8 cellular contexts compared by ENCODE assay signal in the genomic region with DNA sequence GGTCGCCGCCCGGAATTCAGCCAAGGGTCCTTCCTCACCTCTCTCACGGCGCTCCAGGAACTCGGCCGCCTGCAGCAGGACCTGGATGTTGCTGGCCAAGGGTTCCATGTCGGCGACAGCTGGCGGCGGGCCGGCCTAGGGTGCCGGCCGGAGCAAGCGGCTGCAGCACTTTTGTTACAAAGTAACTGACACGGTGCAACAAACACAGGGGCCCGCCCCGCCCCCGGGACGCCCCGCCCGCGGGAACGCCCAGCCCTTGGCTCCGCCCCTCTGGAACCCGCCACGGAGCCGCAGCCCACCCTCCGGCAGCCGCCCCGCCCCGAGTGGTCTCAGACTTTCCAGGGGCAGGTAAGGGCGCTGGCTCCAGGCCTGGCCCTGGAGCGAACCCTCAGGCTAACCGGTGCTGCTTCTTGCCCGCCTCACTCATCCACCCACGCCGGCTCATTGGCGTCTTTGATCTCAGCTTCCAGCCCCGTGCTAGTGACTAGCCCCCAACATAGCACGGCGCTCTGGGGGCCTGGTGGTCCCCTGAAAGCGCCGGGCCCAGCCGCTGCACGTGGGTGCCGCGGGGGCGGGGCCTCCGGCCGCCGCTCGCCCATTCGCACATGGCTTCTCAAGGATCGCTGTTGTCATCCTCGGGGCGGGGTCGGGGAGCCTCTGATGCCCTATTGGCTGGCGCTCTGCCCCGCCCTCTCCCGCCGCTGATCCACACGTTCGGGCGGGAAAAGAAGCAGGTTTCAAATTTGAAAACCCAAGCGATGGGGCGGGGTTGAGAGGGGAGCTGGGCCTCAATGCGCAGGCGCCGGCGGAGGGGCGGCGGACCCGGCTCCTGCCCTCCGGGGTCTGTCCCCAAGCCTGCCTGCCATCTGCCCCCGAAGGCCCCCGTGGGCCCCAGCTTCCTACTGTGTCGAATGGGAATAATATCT. TPM values are rescaled to one million over a fixed set of nuclear protein-coding genes. Genes with fewer than 3 reads are reported as not detected.
DNase-seq lines count a peak whose midpoint lies in the region; ATAC-seq and TF ChIP-seq lines count a peak whose summit lies in the region.

A gene with protein sequence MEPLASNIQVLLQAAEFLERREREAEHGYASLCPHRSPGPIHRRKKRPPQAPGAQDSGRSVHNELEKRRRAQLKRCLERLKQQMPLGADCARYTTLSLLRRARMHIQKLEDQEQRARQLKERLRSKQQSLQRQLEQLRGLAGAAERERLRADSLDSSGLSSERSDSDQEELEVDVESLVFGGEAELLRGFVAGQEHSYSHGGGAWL (minus strand): TSS at position 176 of the 926 bp plus-strand sequence. CDS start 68 bp downstream, at position 108.

- H3K27me3 ChIP-seq in ovary (no peaks in the 10 kb centered on the region), thyroid gland (no peaks in the 10 kb centered on the region)

- peak within 1 kb of the TSS; percentile 88 for H3K4me3 Mint-ChIP-seq in glutamatergic neuron (ENCODE audit: unreplicated experiment)

- H3K27ac ChIP-seq in ovary (no peak within 1 kb of the TSS), thyroid gland (no peak within 1 kb of the TSS)

- H3K4me3 ChIP-seq in GM12864 (ENCODE audit: low read depth, low read length) = peak within 1 kb of the TSS; percentile 77
- H3K4me3 ChIP-seq in ovary = peak within 1 kb of the TSS; percentile 52
- peak within 1 kb of the TSS in 2 of 3 donors; percentile 2 to 40 for H3K4me3 ChIP-seq in thyroid gland (replicated peaks in 1 of 3)

- peaks cover 2% of the 10 kb centered on the region for H3K9me3 Mint-ChIP-seq in glutamatergic neuron (ENCODE audit: unreplicated experiment)

- peaks cover 6% of the 10 kb centered on the region for H3K27me3 Mint-ChIP-seq in glutamatergic neuron (ENCODE audit: unreplicated experiment)

- ATAC-seq in HG02642 (IDR thresholded peaks at IDR 0.05; ENCODE audit: poor library complexity, unreplicated experiment) (peak; percentile 77), SK-N-SH treated with all-trans-retinoic acid at 6 μM for 48 hours (peak; percentile 80)

- peaks cover 3% of the 10 kb centered on the region for H3K4me1 ChIP-seq in ovary (ENCODE audit: insufficient read depth)
- peaks cover 14 to 20% of the 10 kb centered on the region in 2 donors for H3K4me1 ChIP-seq in thyroid gland

- TF ChIP-seq CTCF in GM12864 (IDR thresholded peaks at IDR 0.05; ENCODE audit: low read depth, low read length, missing control alignments) = no peak
- no peak for TF ChIP-seq CTCF in glutamatergic neuron (IDR thresholded peaks at IDR 0.05; ENCODE audit: partially characterized antibody, unreplicated experiment)
- no peak for TF ChIP-seq CTCF in ovary (IDR thresholded peaks at IDR 0.05)
- no peak for TF ChIP-seq CTCF in thyroid gland (IDR thresholded peaks at IDR 0.05)

- H3K9me3 ChIP-seq in ovary = no peaks in the 10 kb centered on the region
- H3K9me3 ChIP-seq in thyroid gland = no peaks in the 10 kb centered on the region

- H3K36me3 ChIP-seq in ovary (no peaks in the 10 kb centered on the region), thyroid gland (peaks cover 2 to 6% of the 10 kb centered on the region in 2 donors)

- peaks cover 7% of the 10 kb centered on the region for H3K4me1 Mint-ChIP-seq in glutamatergic neuron (ENCODE audit: low read depth, unreplicated experiment)

- intact Hi-C loops in ovary (cut with DNase I) (loop anchor here in 3 of 4 donors (10.0 kb wide), 2 partner anchors 143 to 193 kb away; partner anchors contain the start of gene DOK3 (in 1 of the 3)), thyroid gland (cut with DNase I) (loop anchor here (5.0 kb wide), 3 partner anchors 40 to 185 kb away; partner anchors contain the start of gene LMAN2)

- TF ChIP-seq POLR2A in ovary (IDR thresholded peaks at IDR 0.05) (no peak), thyroid gland (IDR thresholded peaks at IDR 0.05) (no peak)

- peak; percentile 83 for DNase-seq in GM12864 (ENCODE audit: low read depth)
- peak; percentile 81 for DNase-seq in NCI-H1105 (lab: John Stamatoyannopoulos, UW)
- peak; percentile 98 for DNase-seq in activated naive CD4-positive, alpha-beta T cell treated with anti-CD3 and anti-CD28 coated beads, Interleukin-2, amount 50 U/mL, for 16 hours
- DNase-seq in glutamatergic neuron = peak; percentile 97
- peak; percentile 95 to 98 (median 97) for DNase-seq in ovary
- peak; percentile 98 to 99 for DNase-seq in thyroid gland

- peaks cover 4% of the 10 kb centered on the region for H3K36me3 Mint-ChIP-seq in glutamatergic neuron (ENCODE audit: unreplicated experiment)

- peak within 1 kb of the TSS; percentile 76 for H3K27ac Mint-ChIP-seq in glutamatergic neuron (ENCODE audit: unreplicated experiment)

- TF ChIP-seq EP300 in ovary (IDR thresholded peaks at IDR 0.05) = no peak

- WGBS in ovary, 3 donors = 1% methylated on average over 71 to 78 of the region's 78 CpGs
- WGBS in thyroid gland, 2 donors = 0 to 2% methylated on average over 21 to 24 of the region's 78 CpGs

TF ChIP-seq in SK-N-SH treated with all-trans-retinoic acid at 6 μM for 48 hours, 23 proteins besides CTCF, POLR2A, EP300 and RAD21 (continues in another document):
- TF ChIP-seq ARNTL (CRISPR knock-in tag; IDR thresholded peaks at IDR 0.05; ENCODE audit: borderline replicate concordance, low read depth) (no peak), ZC3H10 (CRISPR knock-in tag; IDR thresholded peaks at IDR 0.05) (no peak), BACH2 (CRISPR knock-in tag; IDR thresholded peaks at IDR 0.05; ENCODE audit: borderline replicate concordance) (no peak), ZNF70 (CRISPR knock-in tag; IDR thresholded peaks at IDR 0.05) (no peak), GLIS3 (CRISPR knock-in tag; IDR thresholded peaks at IDR 0.05) (no peak), ESRRG (CRISPR knock-in tag; IDR thresholded peaks at IDR 0.05) (no peak), ZNF8 (CRISPR knock-in tag; IDR thresholded peaks at IDR 0.05) (no peak), TSHZ2 (CRISPR knock-in tag; IDR thresholded peaks at IDR 0.05) (no peak), ZFP3 (CRISPR knock-in tag; IDR thresholded peaks at IDR 0.05) (no peak), TOX (CRISPR knock-in tag; IDR thresholded peaks at IDR 0.05; ENCODE audit: borderline replicate concordance) (no peak), ZFP30 (CRISPR knock-in tag; IDR thresholded peaks at IDR 0.05) (no peak), CSDC2 (CRISPR knock-in tag; IDR thresholded peaks at IDR 0.05) (no peak), ISL1 (CRISPR knock-in tag; IDR thresholded peaks at IDR 0.05) (no peak), PPARA (CRISPR knock-in tag; IDR thresholded peaks at IDR 0.05; ENCODE audit: borderline replicate concordance) (no peak)
- TF ChIP-seq, protein P1, sequence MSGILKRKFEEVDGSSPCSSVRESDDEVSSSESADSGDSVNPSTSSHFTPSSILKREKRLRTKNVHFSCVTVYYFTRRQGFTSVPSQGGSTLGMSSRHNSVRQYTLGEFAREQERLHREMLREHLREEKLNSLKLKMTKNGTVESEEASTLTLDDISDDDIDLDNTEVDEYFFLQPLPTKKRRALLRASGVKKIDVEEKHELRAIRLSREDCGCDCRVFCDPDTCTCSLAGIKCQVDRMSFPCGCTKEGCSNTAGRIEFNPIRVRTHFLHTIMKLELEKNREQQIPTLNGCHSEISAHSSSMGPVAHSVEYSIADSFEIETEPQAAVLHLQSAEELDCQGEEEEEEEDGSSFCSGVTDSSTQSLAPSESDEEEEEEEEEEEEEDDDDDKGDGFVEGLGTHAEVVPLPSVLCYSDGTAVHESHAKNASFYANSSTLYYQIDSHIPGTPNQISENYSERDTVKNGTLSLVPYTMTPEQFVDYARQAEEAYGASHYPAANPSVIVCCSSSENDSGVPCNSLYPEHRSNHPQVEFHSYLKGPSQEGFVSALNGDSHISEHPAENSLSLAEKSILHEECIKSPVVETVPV (CRISPR knock-in tag; IDR thresholded peaks at IDR 0.05) = no peak
- TF ChIP-seq, protein P2, sequence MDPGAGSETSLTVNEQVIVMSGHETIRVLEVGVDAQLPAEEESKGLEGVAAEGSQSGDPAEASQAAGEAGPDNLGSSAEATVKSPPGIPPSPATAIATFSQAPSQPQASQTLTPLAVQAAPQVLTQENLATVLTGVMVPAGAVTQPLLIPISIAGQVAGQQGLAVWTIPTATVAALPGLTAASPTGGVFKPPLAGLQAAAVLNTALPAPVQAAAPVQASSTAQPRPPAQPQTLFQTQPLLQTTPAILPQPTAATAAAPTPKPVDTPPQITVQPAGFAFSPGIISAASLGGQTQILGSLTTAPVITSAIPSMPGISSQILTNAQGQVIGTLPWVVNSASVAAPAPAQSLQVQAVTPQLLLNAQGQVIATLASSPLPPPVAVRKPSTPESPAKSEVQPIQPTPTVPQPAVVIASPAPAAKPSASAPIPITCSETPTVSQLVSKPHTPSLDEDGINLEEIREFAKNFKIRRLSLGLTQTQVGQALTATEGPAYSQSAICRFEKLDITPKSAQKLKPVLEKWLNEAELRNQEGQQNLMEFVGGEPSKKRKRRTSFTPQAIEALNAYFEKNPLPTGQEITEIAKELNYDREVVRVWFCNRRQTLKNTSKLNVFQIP (CRISPR knock-in tag; IDR thresholded peaks at IDR 0.05; ENCODE audit: borderline replicate concordance, low read depth) = no peak

RNA-seq across cellular contexts. Expression of the gene that starts here (rescaled TPM):
- 17.3 TPM for total RNA-seq in glutamatergic neuron (ENCODE audit: unreplicated experiment)
- total RNA-seq in ovary = 1 to 10 TPM; 3.2 to 9.8 (median 6.2) TPM
- 1 to 10 TPM in 1 of 2 donors, under 1 TPM in 1; 0.30 to 6.0 TPM for polyA plus RNA-seq in ovary
- total RNA-seq in thyroid gland = 10 to 100 TPM in 1 of 4 donors, 1 to 10 TPM in 3; 2.0 to 11.7 (median 7.8) TPM

Comparison
In these comparisons a context has a peak if more than half of its experiments do, and no peak if none do; other contexts are left out.
1. H3K4me3 ChIP-seq: peak in every context shown above with its lines; median percentile 77 in GM12864; 52 in ovary; 21 in thyroid gland.